8 cellular contexts compared by ENCODE assay signal in genomic region chr13:24159921-24160324, GRCh38. TPM values are rescaled to one million over a fixed set of nuclear protein-coding genes. Genes with fewer than 3 reads are reported as not detected.
A peak's percentile ranks its signal among the peaks of the same experiment; 100 is the strongest.
DNase-seq lines count a peak whose midpoint lies in the region; ATAC-seq and TF ChIP-seq lines count a peak whose summit lies in the region.

No MANE protein-coding gene starts in this region.

- peaks cover 0 to 2% of the 10 kb centered on the region in 2 donors for H3K27me3 Mint-ChIP-seq in CD4-positive, alpha-beta memory T cell
- H3K27me3 Mint-ChIP-seq in neural crest cell (ENCODE audit: low read depth): no peaks in the 10 kb centered on the region

- H3K9me3 Mint-ChIP-seq in CD4-positive, alpha-beta memory T cell: no peaks in the 10 kb centered on the region
- H3K9me3 Mint-ChIP-seq in neural crest cell: no peaks in the 10 kb centered on the region

- POLR2A ChIA-PET in CD4-positive, alpha-beta memory T cell (lab: Charles Lee; ENCODE audit: partially characterized antibody): interaction anchor here (0.5 to 1.9 kb wide), 5 partner anchors 8 to 196 kb away, joined by 3 to 10 read pairs (median 3); no protein-coding TSS in a partner anchor

- H3K4me3 Mint-ChIP-seq in CD4-positive, alpha-beta memory T cell: peak overlapping the region; percentile 78 to 90 (median 86)
- peak overlapping the region; percentile 89 for H3K4me3 Mint-ChIP-seq in neural crest cell

- ATAC-seq in HG03159 (IDR thresholded peaks at IDR 0.05; ENCODE audit: unreplicated experiment) (no peak), GM21367 (IDR thresholded peaks at IDR 0.05; ENCODE audit: unreplicated experiment) (no peak), GM21825 (IDR thresholded peaks at IDR 0.05; ENCODE audit: unreplicated experiment) (no peak)

- no peaks in the 10 kb centered on the region for H3K36me3 ChIP-seq in CD4-positive, alpha-beta memory T cell (ENCODE audit: insufficient read depth, low read length)
- peaks cover 0 to 4% of the 10 kb centered on the region in 2 donors for H3K36me3 ChIP-seq in duodenal mucosa (ENCODE audit: control insufficient read depth in 1 of 2, insufficient read depth in 2 of 2, low read length in 2 of 2)

- H3K9me3 ChIP-seq in CD4-positive, alpha-beta memory T cell (ENCODE audit: control insufficient read depth in 1 of 2, low read length in 2 of 2): no peaks in the 10 kb centered on the region
- no peaks in the 10 kb centered on the region for H3K9me3 ChIP-seq in duodenal mucosa (ENCODE audit: control insufficient read depth in 1 of 2, low read length in 2 of 2)

- H3K4me1 ChIP-seq in CD4-positive, alpha-beta memory T cell (ENCODE audit: insufficient read depth, low read length): peaks cover 19% of the 10 kb centered on the region
- H3K4me1 ChIP-seq in duodenal mucosa (ENCODE audit: control insufficient read depth in 1 of 2, insufficient read depth in 2 of 2, low read length in 2 of 2): peaks cover 16 to 17% of the 10 kb centered on the region in 2 donors

- no peak for TF ChIP-seq CTCF in neural crest cell (conservative IDR thresholded peaks at IDR 0.05)

- H3K4me3 ChIP-seq in CD4-positive, alpha-beta memory T cell (ENCODE audit: low read length in 2 of 2): peak overlapping the region; percentile 57 to 69
- H3K4me3 ChIP-seq in duodenal mucosa (ENCODE audit: low read depth in 1 of 2, low read length in 2 of 2): peak overlapping the region in 1 of 2 donors; percentile 89

- peak overlapping the region; percentile 41 to 55 for H3K9ac ChIP-seq in duodenal mucosa (ENCODE audit: low read depth in 1 of 2, low read length in 2 of 2)

- H3K27ac Mint-ChIP-seq in CD4-positive, alpha-beta memory T cell: peak overlapping the region in 4 of 7 donors; percentile 22 to 83 (median 76)
- H3K27ac Mint-ChIP-seq in neural crest cell (ENCODE audit: unreplicated experiment): peak overlapping the region; percentile 74

- no peak overlapping the region for H3K27ac ChIP-seq in CD4-positive, alpha-beta memory T cell (ENCODE audit: low read depth, low read length)
- H3K27ac ChIP-seq in duodenal mucosa (ENCODE audit: low read depth, low read length): peak overlapping the region; percentile 69

- peaks cover 9 to 16% (median 12%) of the 10 kb centered on the region in 4 donors for H3K4me1 Mint-ChIP-seq in CD4-positive, alpha-beta memory T cell
- H3K4me1 Mint-ChIP-seq in neural crest cell: peaks cover 55% of the 10 kb centered on the region

- intact Hi-C loops in CD4-positive, alpha-beta memory T cell (cut with micrococcal nuclease): loop anchor here (1.0 to 2.0 kb wide), 6 partner anchors 61 to 785 kb away; partner anchors contain the start of gene MIPEP

- DNase-seq in CD4-positive, alpha-beta memory T cell: peak in 1 of 5 donors; percentile 1
- DNase-seq in NAMALWA (ENCODE audit: low spot score) (peak; percentile 9), neural crest cell (ENCODE audit: low read depth, low spot score) (peak; percentile 15), activated gamma-delta T cell treated with Interleukin-2 at 50 U/mL for 16 hours (no peak)

- CTCF ChIA-PET in CD4-positive, alpha-beta memory T cell (lab: Charles Lee; ENCODE audit: partially characterized antibody): interaction anchor here (0.8 to 1.8 kb wide), 5 partner anchors 20 to 110 kb away, joined by 3 to 7 read pairs (median 5); no protein-coding TSS in a partner anchor

- no peaks in the 10 kb centered on the region for H3K27me3 ChIP-seq in CD4-positive, alpha-beta memory T cell (ENCODE audit: insufficient read depth, low read length)
- no peaks in the 10 kb centered on the region for H3K27me3 ChIP-seq in duodenal mucosa (ENCODE audit: control insufficient read depth in 1 of 2, insufficient read depth in 2 of 2, low read length in 2 of 2)

- H3K36me3 Mint-ChIP-seq in CD4-positive, alpha-beta memory T cell: no peaks in the 10 kb centered on the region
- peaks cover 3% of the 10 kb centered on the region for H3K36me3 Mint-ChIP-seq in neural crest cell (ENCODE audit: low read depth)

RNA-seq across cellular contexts. Expression of gene SPATA13, which starts 0.6 kb away (rescaled TPM):
- 100 to 1,000 TPM; 107 to 110 TPM for total RNA-seq in CD4-positive, alpha-beta memory T cell
- polyA plus RNA-seq in CD4-positive, alpha-beta memory T cell: 10 to 100 TPM; 43.2 to 80.0 TPM
- 42.3 and 45.8 TPM in 2 replicates for total RNA-seq in neural crest cell
